Comparison of ENCODE assay signal across 24 cellular contexts in genomic region chr1:6005276-6005917, GRCh38. TPM values are rescaled to one million over a fixed set of nuclear protein-coding genes. Genes with fewer than 3 reads are reported as not detected.
DNase-seq lines count a peak whose midpoint lies in the region; ATAC-seq and TF ChIP-seq lines count a peak whose summit lies in the region.
"Had no signal": no experiment of that assay in that cellular context is flagged by ENCODE, and none has a peak within 500 bp of the region (broad histone marks: within the 10 kb centered on the region; RNA-seq: fewer than 3 reads in every experiment).

No MANE protein-coding gene starts in this region.

- intact Hi-C loops in dorsolateral prefrontal cortex (cut with DNase I) (no loop called here), mucosa of descending colon (cut with DNase I, micrococcal nuclease) (no loop called here), transverse colon (cut with DNase I; ENCODE audit: low total_unique reads) (no loop called here)

- no peaks in the 10 kb centered on the region for H3K27me3 ChIP-seq in dorsolateral prefrontal cortex
- H3K27me3 ChIP-seq in transverse colon: peaks cover 3% of the 10 kb centered on the region
- H3K27me3 ChIP-seq: adrenal gland had no signal

- H3K27me3 Mint-ChIP-seq in activated naive CD8-positive, alpha-beta T cell treated with anti-CD3 and anti-CD28 coated beads, Interleukin-2, amount 10 ng/mL, durations not matched to agents 7 days and 5 days: no peaks in the 10 kb centered on the region
- H3K27me3 Mint-ChIP-seq in activated naive CD8-positive, alpha-beta T cell treated with anti-CD3 and anti-CD28 coated beads for 36 hours: no peaks in the 10 kb centered on the region
- H3K27me3 Mint-ChIP-seq: activated CD8-positive, alpha-beta T cell treated with anti-CD3 and anti-CD28 coated beads for 36 hours; brain; CD8-positive, alpha-beta memory T cell had no signal

- H3K36me3 ChIP-seq in mucosa of descending colon (ENCODE audit: low read depth) (no peaks in the 10 kb centered on the region), transverse colon (no peaks in the 10 kb centered on the region)
- H3K36me3 ChIP-seq: adrenal gland, prostate gland, tibial artery had no signal

- no peak overlapping the region for H3K27ac Mint-ChIP-seq in activated naive CD8-positive, alpha-beta T cell treated with anti-CD3 and anti-CD28 coated beads, Interleukin-2, amount 10 ng/mL, durations not matched to agents 7 days and 5 days
- H3K27ac Mint-ChIP-seq in activated naive CD8-positive, alpha-beta T cell treated with anti-CD3 and anti-CD28 coated beads for 36 hours: no peak overlapping the region
- H3K27ac Mint-ChIP-seq: activated CD8-positive, alpha-beta T cell treated with anti-CD3 and anti-CD28 coated beads for 36 hours; H9 had no signal

- H3K4me3 Mint-ChIP-seq in activated naive CD8-positive, alpha-beta T cell treated with anti-CD3 and anti-CD28 coated beads, Interleukin-2, amount 10 ng/mL, durations not matched to agents 7 days and 5 days: no peak overlapping the region
- no peak overlapping the region for H3K4me3 Mint-ChIP-seq in activated naive CD8-positive, alpha-beta T cell treated with anti-CD3 and anti-CD28 coated beads for 36 hours
- H3K4me3 Mint-ChIP-seq: activated CD8-positive, alpha-beta T cell treated with anti-CD3 and anti-CD28 coated beads for 36 hours; H9; neural crest cell had no signal

- H3K4me1 ChIP-seq in mucosa of descending colon (ENCODE audit: low read depth) (no peaks in the 10 kb centered on the region), transverse colon (no peaks in the 10 kb centered on the region)
- H3K4me1 ChIP-seq: A549, prostate gland, tibial artery had no signal

- no peak for TF ChIP-seq EP300 in transverse colon (IDR thresholded peaks at IDR 0.05; ENCODE audit: low read depth)

- no peak for TF ChIP-seq POLR2A in transverse colon (IDR thresholded peaks at IDR 0.05)

- no peak overlapping the region for H3K4me3 ChIP-seq in dorsolateral prefrontal cortex
- H3K4me3 ChIP-seq in mucosa of descending colon: no peak overlapping the region
- H3K4me3 ChIP-seq in transverse colon: no peak overlapping the region
- H3K4me3 ChIP-seq: A549, adrenal gland, prostate gland, tibial artery had no signal

- 75% methylated on average over 10 of the region's 10 CpGs; no CpG with 5 or more reads in 1 of the 2 donors for WGBS in transverse colon (ENCODE audit: low coverage in 1 of 2), 2 donors

- in situ Hi-C loops in transverse colon (cut with MboI; ENCODE audit: low pct_ligation_motif_present in 1 of 4, low pct_unique_long_range_greater_than_20kb in 1 of 4, low sequenced_read_pairs in 3 of 4): no loop called here

- H3K4me1 Mint-ChIP-seq in activated naive CD8-positive, alpha-beta T cell treated with anti-CD3 and anti-CD28 coated beads, Interleukin-2, amount 10 ng/mL, durations not matched to agents 7 days and 5 days: peaks cover 25% of the 10 kb centered on the region
- H3K4me1 Mint-ChIP-seq in activated naive CD8-positive, alpha-beta T cell treated with anti-CD3 and anti-CD28 coated beads for 36 hours: peaks cover 25% of the 10 kb centered on the region

- POLR2A ChIA-PET in activated naive CD8-positive, alpha-beta T cell treated with anti-CD3 and anti-CD28 coated beads, Interleukin-2, amount 10 ng/mL, durations not matched to agents 7 days and 5 days (lab: Charles Lee): interaction anchor here (1.0 kb wide), 1 partner anchor 21 kb away, joined by 3 read pairs; no protein-coding TSS in a partner anchor

- peak; percentile 31 for DNase-seq in activated naive CD8-positive, alpha-beta T cell treated with anti-CD3 and anti-CD28 coated beads, Interleukin-2, amount 10 ng/mL, durations not matched to agents 7 days and 5 days
- no peak for DNase-seq in activated naive CD8-positive, alpha-beta T cell treated with anti-CD3 and anti-CD28 coated beads for 36 hours
- peak in 7 of 10 donors; percentile 6 to 41 (median 27) for DNase-seq in dorsolateral prefrontal cortex
- DNase-seq in mucosa of descending colon: peak in 2 of 3 donors; percentile 5 to 38
- peak; percentile 1 for DNase-seq in transverse colon
- no peak for DNase-seq in Ammon's horn (ENCODE audit: low spot score)
- DNase-seq in GDM1 (lab: John Stamatoyannopoulos, UW): no peak
- DNase-seq: activated CD8-positive, alpha-beta T cell treated with anti-CD3 and anti-CD28 coated beads for 36 hours; activated naive CD4-positive, alpha-beta T cell; AML-193; CD8-positive, alpha-beta memory T cell; GF-D8; H9; NCI-H1105; NCI-H187 treated with DMSO at 0.1 percent for 48 hours; NCI-H526 treated with DMSO at 0.1 percent for 48 hours had no signal

- no peak for ATAC-seq in activated naive CD8-positive, alpha-beta T cell treated with anti-CD3 and anti-CD28 coated beads, Interleukin-2, amount 10 ng/mL, durations not matched to agents 7 days and 5 days (ENCODE audit: low read depth)
- ATAC-seq in mucosa of descending colon (no peak), GM18907 (IDR thresholded peaks at IDR 0.05; ENCODE audit: unreplicated experiment) (no peak)
- ATAC-seq: A549; activated CD8-positive, alpha-beta T cell treated with anti-CD3 and anti-CD28 coated beads for 36 hours had no signal

- peaks cover 5% of the 10 kb centered on the region for H3K36me3 Mint-ChIP-seq in activated naive CD8-positive, alpha-beta T cell treated with anti-CD3 and anti-CD28 coated beads, Interleukin-2, amount 10 ng/mL, durations not matched to agents 7 days and 5 days
- H3K36me3 Mint-ChIP-seq in activated naive CD8-positive, alpha-beta T cell treated with anti-CD3 and anti-CD28 coated beads for 36 hours: no peaks in the 10 kb centered on the region
- H3K36me3 Mint-ChIP-seq: brain had no signal

- H3K9me3 ChIP-seq in mucosa of descending colon (no peaks in the 10 kb centered on the region), transverse colon (no peaks in the 10 kb centered on the region)
- H3K9me3 ChIP-seq: A549, adrenal gland, prostate gland, tibial artery had no signal

- H3K9me3 Mint-ChIP-seq in activated naive CD8-positive, alpha-beta T cell treated with anti-CD3 and anti-CD28 coated beads, Interleukin-2, amount 10 ng/mL, durations not matched to agents 7 days and 5 days: no peaks in the 10 kb centered on the region
- H3K9me3 Mint-ChIP-seq in activated naive CD8-positive, alpha-beta T cell treated with anti-CD3 and anti-CD28 coated beads for 36 hours: no peaks in the 10 kb centered on the region
- H3K9me3 Mint-ChIP-seq: activated CD8-positive, alpha-beta T cell treated with anti-CD3 and anti-CD28 coated beads for 36 hours; brain; CD8-positive, alpha-beta memory T cell; H9; neural crest cell had no signal

- peak overlapping the region in 9 of 59 donors; percentile 21 to 76 (median 48) for H3K27ac ChIP-seq in dorsolateral prefrontal cortex
- H3K27ac ChIP-seq in transverse colon: no peak overlapping the region
- H3K27ac ChIP-seq: A549, adrenal gland, epithelial cell of prostate, prostate gland, tibial artery had no signal

- no peak for TF ChIP-seq CTCF in dorsolateral prefrontal cortex (IDR thresholded peaks at IDR 0.05 in 54 of 56, conservative IDR thresholded peaks at IDR 0.05 in 2 of 56; ENCODE audit: low read depth in 1 of 56, partially characterized antibody in 56 of 56)
- TF ChIP-seq CTCF in mucosa of descending colon (IDR thresholded peaks at IDR 0.05): no peak
- no peak for TF ChIP-seq CTCF in transverse colon (IDR thresholded peaks at IDR 0.05)

RNA-seq across cellular contexts. Expression of gene NPHP4, which starts 13.2 kb away (rescaled TPM):
- 10 to 100 TPM; 16.4 to 17.5 TPM for total RNA-seq in activated naive CD8-positive, alpha-beta T cell treated with anti-CD3 and anti-CD28 coated beads, Interleukin-2, amount 10 ng/mL, durations not matched to agents 7 days and 5 days
- total RNA-seq in activated naive CD8-positive, alpha-beta T cell treated with anti-CD3 and anti-CD28 coated beads for 36 hours: 10 to 100 TPM; 11.4 to 12.6 TPM
- total RNA-seq in dorsolateral prefrontal cortex: 10 to 100 TPM; 19.7 to 55.4 (median 34.0) TPM
- 10 to 100 TPM in 2 of 3 donors, 1 to 10 TPM in 1; 7.5 to 12.2 (median 10.3) TPM for total RNA-seq in mucosa of descending colon
- 10 to 100 TPM in 2 of 4 donors, 1 to 10 TPM in 2; 6.7 to 19.9 (median 10.5) TPM for total RNA-seq in transverse colon

RNA-seq across cellular contexts. Expression of gene KCNAB2, which starts 40.3 kb away (rescaled TPM):
- total RNA-seq in activated naive CD8-positive, alpha-beta T cell treated with anti-CD3 and anti-CD28 coated beads, Interleukin-2, amount 10 ng/mL, durations not matched to agents 7 days and 5 days: 100 to 1,000 TPM; 290 to 307 TPM
- 100 to 1,000 TPM; 209 to 218 TPM for total RNA-seq in activated naive CD8-positive, alpha-beta T cell treated with anti-CD3 and anti-CD28 coated beads for 36 hours
- total RNA-seq in dorsolateral prefrontal cortex (100 to 1,000 TPM in 119 of 120 experiments, 10 to 100 TPM in 1; 82.3 to 377 (median 285) TPM), mucosa of descending colon (10 to 100 TPM in 2 of 3 donors, 1 to 10 TPM in 1; 6.9 to 15.7 (median 11.8) TPM), transverse colon (10 to 100 TPM in 1 of 4 donors, 1 to 10 TPM in 2, under 1 TPM in 1; 1.00 to 25.4 (median 7.9) TPM)

Comparison
In these comparisons a context has a peak if more than half of its experiments do, and no peak if none do; other contexts are left out.
1. DNase-seq: peak in activated naive CD8-positive, alpha-beta T cell treated with anti-CD3 and anti-CD28 coated beads, Interleukin-2, amount 10 ng/mL, durations not matched to agents 7 days and 5 days (single experiment), dorsolateral prefrontal cortex (7 of 10), mucosa of descending colon (2 of 3) and transverse colon (single experiment); none in activated naive CD8-positive, alpha-beta T cell treated with anti-CD3 and anti-CD28 coated beads for 36 hours (single experiment), Ammon's horn (single experiment) and GDM1 (single experiment).